In genomic region chr6:133889557-133890301, GRCh38 we compare ENCODE assay signal across 2 cellular contexts.
TF ChIP-seq lines count a peak whose summit lies in the region.

No MANE protein-coding gene starts in this region.

TF ChIP-seq in SK-N-SH, 30 proteins besides CTCF, POLR2A, EP300 and RAD21 (continued from another document):
- TF ChIP-seq, protein P1, sequence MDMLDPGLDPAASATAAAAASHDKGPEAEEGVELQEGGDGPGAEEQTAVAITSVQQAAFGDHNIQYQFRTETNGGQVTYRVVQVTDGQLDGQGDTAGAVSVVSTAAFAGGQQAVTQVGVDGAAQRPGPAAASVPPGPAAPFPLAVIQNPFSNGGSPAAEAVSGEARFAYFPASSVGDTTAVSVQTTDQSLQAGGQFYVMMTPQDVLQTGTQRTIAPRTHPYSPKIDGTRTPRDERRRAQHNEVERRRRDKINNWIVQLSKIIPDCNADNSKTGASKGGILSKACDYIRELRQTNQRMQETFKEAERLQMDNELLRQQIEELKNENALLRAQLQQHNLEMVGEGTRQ (IDR thresholded peaks at IDR 0.05; ENCODE audit: borderline replicate concordance, low read depth, low read length), result no peak
- TF ChIP-seq SIN3A (IDR thresholded peaks at IDR 0.05; ENCODE audit: borderline replicate concordance, low read depth, low read length) (no peak), SMC3 (IDR thresholded peaks at IDR 0.05; ENCODE audit: low read depth, low read length) (no peak), RFX5 (IDR thresholded peaks at IDR 0.05; ENCODE audit: low read length) (no peak), MAX (IDR thresholded peaks at IDR 0.05; ENCODE audit: low read depth) (no peak), MXI1 (IDR thresholded peaks at IDR 0.05; ENCODE audit: low read depth, low read length) (no peak), YY1 (IDR thresholded peaks at IDR 0.05; ENCODE audit: low read depth) (no peak), REST (IDR thresholded peaks at IDR 0.05; ENCODE audit: low read depth, low read length) (no peak), RCOR1 (IDR thresholded peaks at IDR 0.05; ENCODE audit: low read length) (no peak), NRF1 (IDR thresholded peaks at IDR 0.05; ENCODE audit: low read depth, low read length) (no peak), TEAD4 (IDR thresholded peaks at IDR 0.05; ENCODE audit: borderline replicate concordance, insufficient read depth) (no peak)
- TF ChIP-seq, protein P2, sequence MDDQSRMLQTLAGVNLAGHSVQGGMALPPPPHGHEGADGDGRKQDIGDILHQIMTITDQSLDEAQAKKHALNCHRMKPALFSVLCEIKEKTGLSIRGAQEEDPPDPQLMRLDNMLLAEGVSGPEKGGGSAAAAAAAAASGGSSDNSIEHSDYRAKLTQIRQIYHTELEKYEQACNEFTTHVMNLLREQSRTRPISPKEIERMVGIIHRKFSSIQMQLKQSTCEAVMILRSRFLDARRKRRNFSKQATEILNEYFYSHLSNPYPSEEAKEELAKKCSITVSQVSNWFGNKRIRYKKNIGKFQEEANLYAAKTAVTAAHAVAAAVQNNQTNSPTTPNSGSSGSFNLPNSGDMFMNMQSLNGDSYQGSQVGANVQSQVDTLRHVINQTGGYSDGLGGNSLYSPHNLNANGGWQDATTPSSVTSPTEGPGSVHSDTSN (IDR thresholded peaks at IDR 0.05), result no peak
- TF ChIP-seq, protein P3, sequence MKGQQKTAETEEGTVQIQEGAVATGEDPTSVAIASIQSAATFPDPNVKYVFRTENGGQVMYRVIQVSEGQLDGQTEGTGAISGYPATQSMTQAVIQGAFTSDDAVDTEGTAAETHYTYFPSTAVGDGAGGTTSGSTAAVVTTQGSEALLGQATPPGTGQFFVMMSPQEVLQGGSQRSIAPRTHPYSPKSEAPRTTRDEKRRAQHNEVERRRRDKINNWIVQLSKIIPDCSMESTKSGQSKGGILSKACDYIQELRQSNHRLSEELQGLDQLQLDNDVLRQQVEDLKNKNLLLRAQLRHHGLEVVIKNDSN (IDR thresholded peaks at IDR 0.05; ENCODE audit: borderline replicate concordance, low read depth), result no peak

TF ChIP-seq in SK-N-SH treated with all-trans-retinoic acid at 6 μM for 48 hours, 23 proteins besides CTCF, POLR2A, EP300 and RAD21 (continued from another document):
- TF ChIP-seq, protein P4, sequence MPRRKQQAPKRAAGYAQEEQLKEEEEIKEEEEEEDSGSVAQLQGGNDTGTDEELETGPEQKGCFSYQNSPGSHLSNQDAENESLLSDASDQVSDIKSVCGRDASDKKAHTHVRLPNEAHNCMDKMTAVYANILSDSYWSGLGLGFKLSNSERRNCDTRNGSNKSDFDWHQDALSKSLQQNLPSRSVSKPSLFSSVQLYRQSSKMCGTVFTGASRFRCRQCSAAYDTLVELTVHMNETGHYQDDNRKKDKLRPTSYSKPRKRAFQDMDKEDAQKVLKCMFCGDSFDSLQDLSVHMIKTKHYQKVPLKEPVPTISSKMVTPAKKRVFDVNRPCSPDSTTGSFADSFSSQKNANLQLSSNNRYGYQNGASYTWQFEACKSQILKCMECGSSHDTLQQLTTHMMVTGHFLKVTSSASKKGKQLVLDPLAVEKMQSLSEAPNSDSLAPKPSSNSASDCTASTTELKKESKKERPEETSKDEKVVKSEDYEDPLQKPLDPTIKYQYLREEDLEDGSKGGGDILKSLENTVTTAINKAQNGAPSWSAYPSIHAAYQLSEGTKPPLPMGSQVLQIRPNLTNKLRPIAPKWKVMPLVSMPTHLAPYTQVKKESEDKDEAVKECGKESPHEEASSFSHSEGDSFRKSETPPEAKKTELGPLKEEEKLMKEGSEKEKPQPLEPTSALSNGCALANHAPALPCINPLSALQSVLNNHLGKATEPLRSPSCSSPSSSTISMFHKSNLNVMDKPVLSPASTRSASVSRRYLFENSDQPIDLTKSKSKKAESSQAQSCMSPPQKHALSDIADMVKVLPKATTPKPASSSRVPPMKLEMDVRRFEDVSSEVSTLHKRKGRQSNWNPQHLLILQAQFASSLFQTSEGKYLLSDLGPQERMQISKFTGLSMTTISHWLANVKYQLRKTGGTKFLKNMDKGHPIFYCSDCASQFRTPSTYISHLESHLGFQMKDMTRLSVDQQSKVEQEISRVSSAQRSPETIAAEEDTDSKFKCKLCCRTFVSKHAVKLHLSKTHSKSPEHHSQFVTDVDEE (CRISPR knock-in tag; IDR thresholded peaks at IDR 0.05), result no peak
- TF ChIP-seq TOX (CRISPR knock-in tag; IDR thresholded peaks at IDR 0.05; ENCODE audit: borderline replicate concordance), result no peak
- TF ChIP-seq GLIS3 (CRISPR knock-in tag; IDR thresholded peaks at IDR 0.05), result no peak
- no peak for TF ChIP-seq ARNTL (CRISPR knock-in tag; IDR thresholded peaks at IDR 0.05; ENCODE audit: borderline replicate concordance, low read depth)
- TF ChIP-seq ISL1 (CRISPR knock-in tag; IDR thresholded peaks at IDR 0.05), result no peak
- TF ChIP-seq ZNF8 (CRISPR knock-in tag; IDR thresholded peaks at IDR 0.05), result no peak
- TF ChIP-seq ZFP3 (CRISPR knock-in tag; IDR thresholded peaks at IDR 0.05), result no peak
- TF ChIP-seq TCF4 (CRISPR knock-in tag; IDR thresholded peaks at IDR 0.05; ENCODE audit: borderline replicate concordance), result no peak
- TF ChIP-seq PPARA (CRISPR knock-in tag; IDR thresholded peaks at IDR 0.05; ENCODE audit: borderline replicate concordance), result no peak
